ENCODE assay signal across 8 cellular contexts in the genomic region with DNA sequence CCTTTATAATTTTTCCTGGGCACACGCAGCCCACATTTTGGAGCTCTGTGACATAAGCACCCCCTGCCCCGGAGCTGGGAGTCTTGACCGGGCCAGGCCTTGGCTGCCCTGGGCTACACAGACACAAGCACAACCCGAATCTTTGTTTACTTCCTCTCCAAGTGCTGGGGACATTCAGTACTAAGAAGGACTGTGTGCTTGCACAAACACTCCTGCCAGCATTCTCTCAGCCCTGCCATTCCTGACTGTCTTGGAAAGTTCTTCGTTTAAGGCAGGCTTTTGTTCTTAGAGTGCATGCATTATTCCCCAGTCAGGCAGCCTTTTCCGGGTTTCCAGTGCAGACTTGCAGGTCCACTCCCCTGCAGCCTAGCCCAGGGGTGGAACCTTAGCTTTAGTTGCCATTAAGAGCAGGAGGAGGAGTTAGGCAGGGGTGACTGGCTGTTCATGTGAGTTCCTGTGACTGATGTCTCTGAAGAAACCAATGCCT. TPM values are rescaled to one million over a fixed set of nuclear protein-coding genes. Genes with fewer than 3 reads are reported as not detected.
DNase-seq lines count a peak whose midpoint lies in the region; ATAC-seq and TF ChIP-seq lines count a peak whose summit lies in the region.

No MANE protein-coding gene starts in this region.

- H3K36me3 ChIP-seq in right atrium auricular region = no peaks in the 10 kb centered on the region

- H3K4me1 ChIP-seq in right atrium auricular region = peaks cover 0 to 98% of the 10 kb centered on the region in 2 donors

- no peaks in the 10 kb centered on the region for H3K9me3 ChIP-seq in right atrium auricular region

- no peaks in the 10 kb centered on the region for H3K27me3 ChIP-seq in right atrium auricular region

- TF ChIP-seq CTCF in LNCaP clone FGC (IDR thresholded peaks at IDR 0.05; ENCODE audit: control insufficient read depth, extremely low read depth, insufficient read depth) = no peak
- TF ChIP-seq CTCF in right atrium auricular region (IDR thresholded peaks at IDR 0.05) = no peak

- DNase-seq in COLO829 (ENCODE audit: low spot score) = peak; percentile 70
- peak; percentile 93 for DNase-seq in LNCaP clone FGC (ENCODE audit: low read depth)
- peak in 48 of 56 donors; percentile 18 to 83 (median 50) for DNase-seq in amygdala (lab: John Stamatoyannopoulos, UW)
- peak; percentile 93 for DNase-seq in right atrium auricular region (ENCODE audit: low spot score)
- DNase-seq in pons (ENCODE audit: low spot score) = peak; percentile 86
- DNase-seq in dedifferentiated amniotic fluid mesenchymal stem cell (ENCODE audit: extremely low spot score) = no peak
- DNase-seq in activated CD8-positive, alpha-beta memory T cell treated with anti-CD3 and anti-CD28 coated beads for 24 hours = no peak

- H3K4me3 ChIP-seq in LNCaP clone FGC (ENCODE audit: low read depth, low read length) (no peak overlapping the region), right atrium auricular region (peak overlapping the region in 1 of 2 donors; percentile 29)

- peak overlapping the region; percentile 81 to 83 for H3K27ac ChIP-seq in right atrium auricular region

- ATAC-seq in GM21786 (IDR thresholded peaks at IDR 0.05; ENCODE audit: unreplicated experiment) = no peak

RNA-seq across cellular contexts. Expression of a gene that starts 28.6 kb away (rescaled TPM):
- 10 to 100 TPM; 54.5 to 60.9 TPM for total RNA-seq in right atrium auricular region

Comparison
In these comparisons a context has a peak if more than half of its experiments do, and no peak if none do; other contexts are left out.
1. DNase-seq: peak in COLO829 (single experiment), LNCaP clone FGC (single experiment), amygdala (48 of 56), right atrium auricular region (single experiment) and pons (single experiment); none in dedifferentiated amniotic fluid mesenchymal stem cell (single experiment) and activated CD8-positive, alpha-beta memory T cell treated with anti-CD3 and anti-CD28 coated beads for 24 hours (single experiment).